ENCODE assay signal across 31 cellular contexts in genomic region chr1:238408737-238409136, GRCh38.
"Had no signal": no experiment of that assay in that cellular context is flagged by ENCODE, and none has a peak within 500 bp of the region (broad histone marks: within the 10 kb centered on the region; RNA-seq: fewer than 3 reads in every experiment).

No MANE protein-coding gene starts in this region.

- H3K36me3 Mint-ChIP-seq: activated naive CD8-positive, alpha-beta T cell treated with anti-CD3 and anti-CD28 coated beads for 36 hours had no signal

- H3K4me2 ChIP-seq: KMS-11 had no signal

- H3K9me3 Mint-ChIP-seq: activated B cell treated with CpG ODN at 0.5 μM for 24 hours; activated naive CD8-positive, alpha-beta T cell treated with anti-CD3 and anti-CD28 coated beads for 36 hours had no signal

- H3K9me3 ChIP-seq: breast epithelium had no signal

- DNase-seq: activated B cell treated with CpG ODN at 0.5 μM for 24 hours; activated CD4-positive, alpha-beta T cell treated with anti-CD3 and anti-CD28 coated beads for 4 hours; activated CD4-positive, CD25-positive, alpha-beta regulatory T cell treated with anti-CD3 and anti-CD28 coated beads, Interleukin-2, amount 50 U/mL, for 72 hours; activated CD8-positive, alpha-beta T cell treated with anti-CD3 and anti-CD28 coated beads for 36 hours; activated effector memory CD4-positive, alpha-beta T cell treated with anti-CD3 and anti-CD28 coated beads, Interleukin-2, amount 50 U/mL, for 16 hours; activated naive CD4-positive, alpha-beta T cell; activated naive CD4-positive, alpha-beta T cell treated with anti-CD3 and anti-CD28 coated beads, Interleukin-2, amount 50 U/mL, for 16 hours; activated naive CD8-positive, alpha-beta T cell treated with anti-CD3 and anti-CD28 coated beads for 36 hours; activated T-cell treated with anti-CD3 and anti-CD28 coated beads, Interleukin-2, amount 50 U/mL, for 1 hour; activated T-cell treated with anti-CD3 and anti-CD28 coated beads, Interleukin-2, amount 50 U/mL, for 72 hours; aorta; MM.1S; NCI-H1092; NCI-H146; NCI-H187; NCI-H2029 treated with DMSO at 0.1 percent for 48 hours; NCI-H2107; NCI-H2171; NCI-H510A; NCI-H526; NCI-H748 treated with DMSO at 0.1 percent for 48 hours; NK-92 treated with Interleukin-12 subunit alpha and Interleukin-12 subunit beta, amount 100 ng/mL, for 24 hours; SHP77; T-helper 1 cell; T-helper 2 cell; T-helper 9 cell had no signal

- H3K27ac Mint-ChIP-seq: activated B cell treated with CpG ODN at 0.5 μM for 24 hours; activated CD8-positive, alpha-beta T cell treated with anti-CD3 and anti-CD28 coated beads for 36 hours; activated naive CD8-positive, alpha-beta T cell treated with anti-CD3 and anti-CD28 coated beads for 36 hours; activated T-cell treated with anti-CD3 and anti-CD28 coated beads, Interleukin-2, amount 50 U/mL, for 72 hours; activated T-helper 17 cell treated with anti-CD3 and anti-CD28 coated beads, Interleukin-2, amount 50 U/mL, for 72 hours had no signal

- ATAC-seq: activated CD8-positive, alpha-beta T cell treated with anti-CD3 and anti-CD28 coated beads for 36 hours; activated T-cell treated with anti-CD3 and anti-CD28 coated beads, Interleukin-2, amount 50 U/mL, for 72 hours; activated T-helper 17 cell treated with anti-CD3 and anti-CD28 coated beads, Interleukin-2, amount 50 U/mL, for 72 hours had no signal

- H3K4me3 ChIP-seq: breast epithelium, SJSA1 had no signal

- H3K27me3 Mint-ChIP-seq: activated B cell treated with CpG ODN at 0.5 μM for 24 hours; activated CD8-positive, alpha-beta T cell treated with anti-CD3 and anti-CD28 coated beads for 36 hours; activated naive CD8-positive, alpha-beta T cell treated with anti-CD3 and anti-CD28 coated beads for 36 hours; activated T-helper 17 cell treated with anti-CD3 and anti-CD28 coated beads, Interleukin-2, amount 50 U/mL, for 72 hours had no signal

- H3K27ac ChIP-seq: breast epithelium, KMS-11, SJSA1, VCaP had no signal

- H3K36me3 ChIP-seq: breast epithelium, SJSA1 had no signal

- H3K4me1 ChIP-seq: breast epithelium, SJSA1 had no signal

- H3K4me1 Mint-ChIP-seq: activated B cell treated with CpG ODN at 0.5 μM for 24 hours; activated naive CD8-positive, alpha-beta T cell treated with anti-CD3 and anti-CD28 coated beads for 36 hours; activated T-helper 17 cell treated with anti-CD3 and anti-CD28 coated beads, Interleukin-2, amount 50 U/mL, for 72 hours had no signal

- H3K4me3 Mint-ChIP-seq: activated B cell treated with CpG ODN at 0.5 μM for 24 hours; activated CD8-positive, alpha-beta T cell treated with anti-CD3 and anti-CD28 coated beads for 36 hours; activated naive CD8-positive, alpha-beta T cell treated with anti-CD3 and anti-CD28 coated beads for 36 hours; activated T-cell treated with anti-CD3 and anti-CD28 coated beads, Interleukin-2, amount 50 U/mL, for 72 hours; activated T-helper 17 cell treated with anti-CD3 and anti-CD28 coated beads, Interleukin-2, amount 50 U/mL, for 72 hours had no signal

- H3K27me3 ChIP-seq: breast epithelium, SJSA1 had no signal

- H3K9ac ChIP-seq: KMS-11 had no signal
